In genomic region chr17:17237026-17237799, GRCh38 we compare ENCODE assay signal across 8 cellular contexts. TPM values are rescaled to one million over a fixed set of nuclear protein-coding genes. Genes with fewer than 3 reads are reported as not detected.
DNase-seq lines count a peak whose midpoint lies in the region; ATAC-seq lines count a peak whose summit lies in the region.

Gene FLCN (minus strand): TSS chr17:17237168. CDS start chr17:17228137, 9,031 bp downstream.

- peak within 1 kb of the TSS; percentile 73 for H3K4me2 ChIP-seq in mesendoderm (ENCODE audit: low read length)

- no peak within 1 kb of the TSS for H2AK5ac ChIP-seq in mesendoderm (ENCODE audit: low read length)

- peak; percentile 64 for DNase-seq in COR-L47 (lab: John Stamatoyannopoulos, UW)
- peak; percentile 80 for DNase-seq in HT-29 (ENCODE audit: low spot score)
- peak; percentile 87 for DNase-seq in NOMO-1 treated with DMSO at 0.1 percent for 48 hours (lab: John Stamatoyannopoulos, UW; ENCODE audit: unreplicated experiment)
- DNase-seq in activated CD8-positive, alpha-beta memory T cell treated with anti-CD3 and anti-CD28 coated beads, Interleukin-2, amount 10 ng/mL, durations not matched to agents 7 days and 5 days: peak; percentile 91
- DNase-seq in mesendoderm: peak; percentile 88
- DNase-seq in stimulated activated CD8-positive, alpha-beta memory T cell treated with anti-CD3 and anti-CD28 coated beads, Interleukin-12 subunit alpha, Interleukin-12 subunit beta, amount 100 ng/mL, for 4 hours (ENCODE audit: low read depth): peak; percentile 83

- H2BK15ac ChIP-seq in mesendoderm (replicated peaks; ENCODE audit: low read depth): no peak within 1 kb of the TSS

- no peak within 1 kb of the TSS for H4K8ac ChIP-seq in mesendoderm (ENCODE audit: low read depth, low read length)

- peak within 1 kb of the TSS; percentile 91 for H3K18ac ChIP-seq in mesendoderm (ENCODE audit: low read length)

- peak within 1 kb of the TSS; percentile 99 for H2BK5ac ChIP-seq in mesendoderm (ENCODE audit: low read length)

- H3K27ac ChIP-seq in mesendoderm (ENCODE audit: low read depth, low read length): peak within 1 kb of the TSS; percentile 34

- H3K36me3 Mint-ChIP-seq in activated CD8-positive, alpha-beta memory T cell treated with anti-CD3 and anti-CD28 coated beads, Interleukin-2, amount 10 ng/mL, durations not matched to agents 7 days and 5 days: no peaks in the 10 kb centered on the region

- no peak within 1 kb of the TSS for H4K5ac ChIP-seq in mesendoderm (ENCODE audit: low read length)

- H3K27me3 Mint-ChIP-seq in activated CD8-positive, alpha-beta memory T cell treated with anti-CD3 and anti-CD28 coated beads, Interleukin-2, amount 10 ng/mL, durations not matched to agents 7 days and 5 days: no peaks in the 10 kb centered on the region

- WGBS in mesendoderm (ENCODE audit: extremely low coverage, insufficient coverage, low lambda C conversion rate): no CpG with 5 or more reads among the region's 53 CpGs

- H3K9me3 ChIP-seq in endocrine pancreas (ENCODE audit: control insufficient read depth, low read length): no peaks in the 10 kb centered on the region

- no peak within 1 kb of the TSS for H3K4ac ChIP-seq in mesendoderm (ENCODE audit: low read depth, low read length)

- H3K79me1 ChIP-seq in mesendoderm (ENCODE audit: low read length): peaks cover 13% of the 10 kb centered on the region

- no peak within 1 kb of the TSS for H2BK120ac ChIP-seq in mesendoderm (ENCODE audit: low read depth, low read length)

- peak within 1 kb of the TSS; percentile 99 for H3K56ac ChIP-seq in mesendoderm (ENCODE audit: low read length)

- H3K4me1 Mint-ChIP-seq in activated CD8-positive, alpha-beta memory T cell treated with anti-CD3 and anti-CD28 coated beads, Interleukin-2, amount 10 ng/mL, durations not matched to agents 7 days and 5 days: peaks cover 29% of the 10 kb centered on the region

- H3K4me3 ChIP-seq in endocrine pancreas (ENCODE audit: control insufficient read depth, insufficient read depth, low read length): peak within 1 kb of the TSS; percentile 90
- H3K4me3 ChIP-seq in mesendoderm (ENCODE audit: low read length): peak within 1 kb of the TSS; percentile 66

- no peaks in the 10 kb centered on the region for H3K36me3 ChIP-seq in endocrine pancreas (ENCODE audit: control insufficient read depth, insufficient read depth, low read length)
- no peaks in the 10 kb centered on the region for H3K36me3 ChIP-seq in mesendoderm (ENCODE audit: control insufficient read depth, insufficient read depth, low read length)

- H3K4me1 ChIP-seq in endocrine pancreas (ENCODE audit: control insufficient read depth, insufficient read depth, low read length) (no peaks in the 10 kb centered on the region), mesendoderm (ENCODE audit: control insufficient read depth, low read depth, low read length) (peaks cover 8% of the 10 kb centered on the region)

- CTCF ChIA-PET in activated CD8-positive, alpha-beta memory T cell treated with anti-CD3 and anti-CD28 coated beads, Interleukin-2, amount 10 ng/mL, durations not matched to agents 7 days and 5 days (lab: Charles Lee): interaction anchor here (0.7 to 1.4 kb wide), 7 partner anchors 13 to 1028 kb away, joined by 3 to 5 read pairs (median 3); no protein-coding TSS in a partner anchor

- H3K9me3 Mint-ChIP-seq in activated CD8-positive, alpha-beta memory T cell treated with anti-CD3 and anti-CD28 coated beads, Interleukin-2, amount 10 ng/mL, durations not matched to agents 7 days and 5 days (ENCODE audit: low read depth): no peaks in the 10 kb centered on the region

- peak within 1 kb of the TSS; percentile 85 for H3K4me3 Mint-ChIP-seq in activated CD8-positive, alpha-beta memory T cell treated with anti-CD3 and anti-CD28 coated beads, Interleukin-2, amount 10 ng/mL, durations not matched to agents 7 days and 5 days

- H3K23ac ChIP-seq in mesendoderm (ENCODE audit: low read length): peak within 1 kb of the TSS; percentile 80

- peak within 1 kb of the TSS; percentile 96 for H3K27ac Mint-ChIP-seq in activated CD8-positive, alpha-beta memory T cell treated with anti-CD3 and anti-CD28 coated beads, Interleukin-2, amount 10 ng/mL, durations not matched to agents 7 days and 5 days

- peak; percentile 84 for ATAC-seq in GM21360 (IDR thresholded peaks at IDR 0.05; ENCODE audit: unreplicated experiment)
- ATAC-seq in activated CD8-positive, alpha-beta memory T cell treated with anti-CD3 and anti-CD28 coated beads, Interleukin-2, amount 10 ng/mL, durations not matched to agents 7 days and 5 days: peak; percentile 91

- H3K9ac ChIP-seq in endocrine pancreas (ENCODE audit: control insufficient read depth, insufficient read depth, low read length): peak within 1 kb of the TSS; percentile 43
- peak within 1 kb of the TSS; percentile 86 for H3K9ac ChIP-seq in mesendoderm (ENCODE audit: low read length)

- H3K27me3 ChIP-seq in endocrine pancreas (ENCODE audit: control insufficient read depth, insufficient read depth, low read length) (no peaks in the 10 kb centered on the region), mesendoderm (ENCODE audit: insufficient read depth, low read length, poor library complexity) (no peaks in the 10 kb centered on the region)

- H3K79me2 ChIP-seq in mesendoderm (ENCODE audit: control insufficient read depth, insufficient read depth, low read length): peaks cover 13% of the 10 kb centered on the region

RNA-seq across cellular contexts. Expression of gene FLCN, which starts in this region (rescaled TPM):
- total RNA-seq in HT-29 (2014; rRNA removed; shearing (Covaris generic)): 14.8 and 21.8 TPM in 2 replicates
- total RNA-seq in activated CD8-positive, alpha-beta memory T cell treated with anti-CD3 and anti-CD28 coated beads, Interleukin-2, amount 10 ng/mL, durations not matched to agents 7 days and 5 days: 10 to 100 TPM; 36.2 to 47.7 TPM
- polyA plus RNA-seq in mesendoderm (2013, experiment 1 of 2): 7.8 TPM
- 7.5 TPM for polyA plus RNA-seq in mesendoderm (2013, experiment 2 of 2)

Comparison
In these comparisons a context has a peak if more than half of its experiments do, and no peak if none do; other contexts are left out.
1. Peak in every context shown above with its lines: DNase-seq, ATAC-seq, H3K4me3 ChIP-seq and H3K27ac ChIP-seq.